Comparison of ENCODE assay signal across 21 cellular contexts in genomic region chr2:12778369-12778768, GRCh38.
A peak's percentile ranks its signal among the peaks of the same experiment; 100 is the strongest.
DNase-seq lines count a peak whose midpoint lies in the region; ATAC-seq, FAIRE-seq and TF ChIP-seq lines count a peak whose summit lies in the region.
"Had no signal": no experiment of that assay in that cellular context is flagged by ENCODE, and none has a peak within 500 bp of the region (broad histone marks: within the 10 kb centered on the region; RNA-seq: fewer than 3 reads in every experiment).

No MANE protein-coding gene starts in this region.

- H2BK5ac ChIP-seq in H1 (ENCODE audit: low read depth, low read length): no peak overlapping the region

- H2BK12ac ChIP-seq in H1 (ENCODE audit: low read depth, low read length): no peak overlapping the region

- no peaks in the 10 kb centered on the region for H3K79me1 ChIP-seq in H1 (ENCODE audit: low read depth, low read length)

- no peak overlapping the region for H3K56ac ChIP-seq in H1 (replicated peaks; ENCODE audit: insufficient read length, low read depth, low read length)

- POLR2A ChIA-PET in H1 (lab: Charles Lee; ENCODE audit: partially characterized antibody): interaction anchor here (0.6 kb wide), 1 partner anchor 38 kb away, joined by 3 read pairs; no protein-coding TSS in a partner anchor

- no peak overlapping the region for H3K27ac ChIP-seq in GM23338 (ENCODE audit: low read depth)
- no peak overlapping the region for H3K27ac ChIP-seq in H1 (ENCODE audit: low read depth, low read length)
- no peak overlapping the region for H3K27ac ChIP-seq in body of pancreas
- H3K27ac ChIP-seq in breast epithelium: no peak overlapping the region
- H3K27ac ChIP-seq: BLaER1 treated with 17β-estradiol and CSF1 and Interleukin-3, amounts not matched to agents 10 nM and 100 nM; PC-9; RWPE1 had no signal

- H3K4me3 Mint-ChIP-seq in GM23338: no peak overlapping the region
- H3K4me3 Mint-ChIP-seq: CD8-positive, alpha-beta T cell had no signal

- H3K4me1 ChIP-seq in GM23338 (ENCODE audit: insufficient read depth) (peaks cover 7% of the 10 kb centered on the region; the same call in 1 of the 2 replicates), H1 (replicated peaks in 1 of 4; ENCODE audit: control insufficient read depth in 3 of 4, insufficient read depth in 4 of 4, low read length in 3 of 4) (peaks cover 2 to 4% (median 3%) of the 10 kb centered on the region in 4 experiments; a peak in 5 of 7 replicates), body of pancreas (no peaks in the 10 kb centered on the region), breast epithelium (no peaks in the 10 kb centered on the region)
- H3K4me1 ChIP-seq: BLaER1 treated with 17β-estradiol and CSF1 and Interleukin-3, amounts not matched to agents 10 nM and 100 nM; HAP-1 had no signal

- H3K9me2 ChIP-seq in GM23338 (ENCODE audit: insufficient read depth): no peaks in the 10 kb centered on the region

- H3K36me3 ChIP-seq in GM23338 (ENCODE audit: insufficient read depth) (no peaks in the 10 kb centered on the region), H1 (ENCODE audit: control insufficient read depth in 2 of 4, insufficient read depth in 4 of 4, low read length in 3 of 4) (no peaks in the 10 kb centered on the region), body of pancreas (replicated peaks in 1 of 2; ENCODE audit: insufficient read depth in 1 of 2, low read depth in 2 of 2) (no peaks in the 10 kb centered on the region), breast epithelium (no peaks in the 10 kb centered on the region)
- H3K36me3 ChIP-seq: BLaER1 treated with 17β-estradiol and CSF1 and Interleukin-3, amounts not matched to agents 10 nM and 100 nM; HAP-1 had no signal

- H3K4me2 ChIP-seq in GM23338: no peak overlapping the region
- no peak overlapping the region; a peak in 1 of 4 replicates for H3K4me2 ChIP-seq in H1 (ENCODE audit: insufficient read depth in 1 of 2, low read depth in 2 of 2, low read length in 2 of 2)
- H3K4me2 ChIP-seq: BLaER1 treated with 17β-estradiol and CSF1 and Interleukin-3, amounts not matched to agents 10 nM and 100 nM; PC-9 had no signal

- H2BK15ac ChIP-seq in H1 (ENCODE audit: low read length): no peak overlapping the region

- H3K9me3 ChIP-seq in H1 (ENCODE audit: insufficient read depth in 2 of 2, low read depth in 1 of 2, low read length in 1 of 2) (peaks cover 0 to 6% of the 10 kb centered on the region in 2 experiments; a peak in 1 of 4 replicates), body of pancreas (no peaks in the 10 kb centered on the region), breast epithelium (peaks cover 0 to 5% of the 10 kb centered on the region in 2 donors)
- H3K9me3 ChIP-seq: HAP-1 had no signal

- H4K8ac ChIP-seq in H1 (ENCODE audit: extremely low read depth, insufficient read depth, low read length): no peak overlapping the region

- H3K27me3 ChIP-seq in GM23338 (ENCODE audit: insufficient read depth) (peaks cover 86% of the 10 kb centered on the region), H1 (replicated peaks in 1 of 4; ENCODE audit: control insufficient read depth in 3 of 4, extremely low read depth in 1 of 4, insufficient read depth in 3 of 4, low read length in 3 of 4) (peaks cover 6 to 10% (median 9%) of the 10 kb centered on the region in 4 experiments; a peak in 6 of 7 replicates), body of pancreas (no peaks in the 10 kb centered on the region), breast epithelium (no peaks in the 10 kb centered on the region)
- H3K27me3 ChIP-seq: BLaER1 treated with 17β-estradiol and CSF1 and Interleukin-3, amounts not matched to agents 10 nM and 100 nM had no signal

- H3K4ac ChIP-seq in H1 (replicated peaks; ENCODE audit: insufficient read length, low read depth, low read length): no peak overlapping the region

- TF ChIP-seq POLR2A in H1 (IDR thresholded peaks at IDR 0.05; ENCODE audit: control extremely low read depth in 1 of 2, low read depth in 2 of 2, low read length in 2 of 2): no peak
- TF ChIP-seq POLR2A in body of pancreas (IDR thresholded peaks at IDR 0.05): no peak
- no peak for TF ChIP-seq POLR2A in breast epithelium (IDR thresholded peaks at IDR 0.05)

- no peak for TF ChIP-seq EP300 in H1 (IDR thresholded peaks at IDR 0.05; ENCODE audit: borderline replicate concordance in 1 of 2, low read depth in 2 of 2, low read length in 2 of 2)

- intact Hi-C loops in sciatic nerve (cut with DNase I): no loop called here
- intact Hi-C loops in body of pancreas (cut with DNase I): no loop called here
- intact Hi-C loops in breast epithelium (cut with DNase I; ENCODE audit: low total_unique reads): no loop called here

- no peak for FAIRE-seq in H1 (lab: Jason Lieb, UNC)

- H3K23ac ChIP-seq in H1 (ENCODE audit: insufficient read length): no peak overlapping the region

- DNase-seq in GM23338 (ENCODE audit: low spot score) (peak; percentile 76), H1 (ENCODE audit: low read depth in 1 of 2, low spot score in 2 of 2) (peak in 1 of 2 experiments; percentile 27), left kidney (ENCODE audit: low read depth, low spot score) (peak; percentile 87), sciatic nerve (ENCODE audit: low spot score) (peak; percentile 68), GDM1 (lab: John Stamatoyannopoulos, UW) (no peak), body of pancreas (no peak), breast epithelium (ENCODE audit: low spot score in 2 of 2) (no peak)
- DNase-seq: CD8-positive, alpha-beta T cell; DMS79; Kasumi-1; MM.1S; NCI-H1092; NCI-H1436 treated with DMSO at 0.1 percent for 48 hours; NCI-H2029; NCI-H345; NCI-H524 treated with DMSO at 0.1 percent for 48 hours; PC-9; SIG-M5 had no signal

- ATAC-seq in GM23338: peak; percentile 88
- peak; percentile 80 for ATAC-seq in sciatic nerve
- no peak for ATAC-seq in body of pancreas
- ATAC-seq: CD8-positive, alpha-beta T cell had no signal

- H2AFZ ChIP-seq in GM23338: no peak overlapping the region
- no peak overlapping the region for H2AFZ ChIP-seq in H1 (ENCODE audit: low read length)
- H2AFZ ChIP-seq: PC-9 had no signal

- no peaks in the 10 kb centered on the region for H3K79me2 ChIP-seq in GM23338 (replicated peaks; ENCODE audit: insufficient read depth)
- H3K79me2 ChIP-seq in H1 (ENCODE audit: control insufficient read depth in 1 of 2, insufficient read depth in 2 of 2, low read length in 2 of 2): no peaks in the 10 kb centered on the region

- H3K9ac ChIP-seq in H1 (replicated peaks in 1 of 4; ENCODE audit: extremely low read depth in 1 of 4, low read depth in 3 of 4, low read length in 3 of 4): no peak overlapping the region
- H3K9ac ChIP-seq: BLaER1 treated with 17β-estradiol and CSF1 and Interleukin-3, amounts not matched to agents 10 nM and 100 nM had no signal

- H4K5ac ChIP-seq in H1 (ENCODE audit: insufficient read length, low read depth, low read length): no peak overlapping the region

- TF ChIP-seq CTCF in GM23338 (conservative IDR thresholded peaks at IDR 0.05; ENCODE audit: low read depth in 2 of 2) (no peak), H1 (IDR thresholded peaks at IDR 0.05; ENCODE audit: control extremely low read depth in 1 of 3, insufficient read depth in 1 of 3, low read depth in 1 of 3, low read length in 3 of 3) (no peak), body of pancreas (IDR thresholded peaks at IDR 0.05) (no peak), breast epithelium (IDR thresholded peaks at IDR 0.05) (no peak)

- peaks cover 21% of the 10 kb centered on the region for H3K4me1 Mint-ChIP-seq in GM23338

- peaks cover 3% of the 10 kb centered on the region; the same call in 1 of the 3 replicates for H3K36me3 Mint-ChIP-seq in GM23338 (ENCODE audit: low read depth)
- H3K36me3 Mint-ChIP-seq: CD8-positive, alpha-beta T cell had no signal

- H3K27ac Mint-ChIP-seq in GM23338: no peak overlapping the region
- H3K27ac Mint-ChIP-seq: CD8-positive, alpha-beta T cell had no signal

- no peak overlapping the region for H2AK5ac ChIP-seq in H1 (ENCODE audit: low read depth, low read length)

- no peaks in the 10 kb centered on the region for H3K23me2 ChIP-seq in H1 (ENCODE audit: low read depth, low read length)

- peaks cover 9% of the 10 kb centered on the region for H3K27me3 Mint-ChIP-seq in GM23338 (ENCODE audit: insufficient read depth, low read depth, poor library complexity)

- peaks cover 6% of the 10 kb centered on the region; the same call in 2 of the 3 replicates for H3K9me3 Mint-ChIP-seq in GM23338

- H2BK120ac ChIP-seq in H1 (replicated peaks; ENCODE audit: low read depth, low read length): no peak overlapping the region

- WGBS in H1 (ENCODE audit: extremely low coverage in 1 of 2, insufficient coverage in 1 of 2, insufficient read length in 1 of 2, insufficient replicate concordance in 2 of 2, low coverage in 1 of 2, low lambda C conversion rate in 2 of 2, missing lambda C conversion rate in 1 of 2), 2 experiments: 76% methylated on average over 6 of the region's 6 CpGs; no CpG with 5 or more reads in 1 of the 2 experiments
- 60 to 63% methylated on average over 5 to 6 of the region's 6 CpGs for WGBS in body of pancreas, 2 donors

- H4K91ac ChIP-seq in H1 (replicated peaks; ENCODE audit: insufficient read length, low read length): no peak overlapping the region

- H2BK20ac ChIP-seq in H1 (ENCODE audit: low read length): no peak overlapping the region

- no peak overlapping the region for H3K18ac ChIP-seq in H1 (ENCODE audit: extremely low read depth, low read length)

- no peaks in the 10 kb centered on the region for H3F3A ChIP-seq in GM23338 (replicated peaks; ENCODE audit: low read depth)

- TF ChIP-seq RAD21 in H1 (IDR thresholded peaks at IDR 0.05 in 1 of 2, conservative IDR thresholded peaks at IDR 0.05 in 1 of 2; ENCODE audit: low read depth in 2 of 2, low read length in 2 of 2): no peak; a peak in 1 of 4 replicates

- CTCF ChIA-PET in H1 (lab: Charles Lee; ENCODE audit: partially characterized antibody): interaction anchor here (1.1 kb wide), 1 partner anchor 12 kb away, joined by 3 read pairs; no protein-coding TSS in a partner anchor

- H3K14ac ChIP-seq in H1 (ENCODE audit: insufficient read length): no peak overlapping the region

- H4K20me1 ChIP-seq in GM23338 (replicated peaks; ENCODE audit: insufficient read depth): no peaks in the 10 kb centered on the region
- no peaks in the 10 kb centered on the region for H4K20me1 ChIP-seq in H1 (replicated peaks in 1 of 2; ENCODE audit: control insufficient read depth in 1 of 2, insufficient read depth in 2 of 2, low read length in 2 of 2)
- H4K20me1 ChIP-seq: BLaER1 treated with 17β-estradiol and CSF1 and Interleukin-3, amounts not matched to agents 10 nM and 100 nM had no signal

- H3K4me3 ChIP-seq in GM23338: no peak overlapping the region
- no peak overlapping the region for H3K4me3 ChIP-seq in H1 (ENCODE audit: extremely low read depth in 1 of 4, insufficient read depth in 2 of 4, low read depth in 3 of 4, low read length in 4 of 4)
- no peak overlapping the region for H3K4me3 ChIP-seq in body of pancreas
- H3K4me3 ChIP-seq in breast epithelium: no peak overlapping the region
- H3K4me3 ChIP-seq: BLaER1 treated with 17β-estradiol and CSF1 and Interleukin-3, amounts not matched to agents 10 nM and 100 nM; HAP-1; PC-9 had no signal

TF ChIP-seq in GM23338, 12 proteins besides CTCF, POLR2A, EP300 and RAD21 (continues in another document):
- TF ChIP-seq NANOG (IDR thresholded peaks at IDR 0.05; ENCODE audit: borderline replicate concordance) (no peak), POLR2AphosphoS5 (IDR thresholded peaks at IDR 0.05; ENCODE audit: low read depth) (peak; percentile 58; the same call in 1 of the 2 replicates)

TF ChIP-seq in H1, 55 proteins besides CTCF, POLR2A, EP300 and RAD21 (continues in another document):
- TF ChIP-seq HDAC2 (IDR thresholded peaks at IDR 0.05; ENCODE audit: borderline replicate concordance in 1 of 2, low read depth in 2 of 2, low read length in 2 of 2): no peak

Comparison
In these comparisons a context has a peak if more than half of its experiments do, and no peak if none do; other contexts are left out.
1. DNase-seq: peak in GM23338 (single experiment), left kidney (single experiment) and sciatic nerve (single experiment); none in GDM1 (single experiment), body of pancreas (0 of 4) and breast epithelium (0 of 2).